8 cellular contexts compared by ENCODE assay signal in the genomic region with DNA sequence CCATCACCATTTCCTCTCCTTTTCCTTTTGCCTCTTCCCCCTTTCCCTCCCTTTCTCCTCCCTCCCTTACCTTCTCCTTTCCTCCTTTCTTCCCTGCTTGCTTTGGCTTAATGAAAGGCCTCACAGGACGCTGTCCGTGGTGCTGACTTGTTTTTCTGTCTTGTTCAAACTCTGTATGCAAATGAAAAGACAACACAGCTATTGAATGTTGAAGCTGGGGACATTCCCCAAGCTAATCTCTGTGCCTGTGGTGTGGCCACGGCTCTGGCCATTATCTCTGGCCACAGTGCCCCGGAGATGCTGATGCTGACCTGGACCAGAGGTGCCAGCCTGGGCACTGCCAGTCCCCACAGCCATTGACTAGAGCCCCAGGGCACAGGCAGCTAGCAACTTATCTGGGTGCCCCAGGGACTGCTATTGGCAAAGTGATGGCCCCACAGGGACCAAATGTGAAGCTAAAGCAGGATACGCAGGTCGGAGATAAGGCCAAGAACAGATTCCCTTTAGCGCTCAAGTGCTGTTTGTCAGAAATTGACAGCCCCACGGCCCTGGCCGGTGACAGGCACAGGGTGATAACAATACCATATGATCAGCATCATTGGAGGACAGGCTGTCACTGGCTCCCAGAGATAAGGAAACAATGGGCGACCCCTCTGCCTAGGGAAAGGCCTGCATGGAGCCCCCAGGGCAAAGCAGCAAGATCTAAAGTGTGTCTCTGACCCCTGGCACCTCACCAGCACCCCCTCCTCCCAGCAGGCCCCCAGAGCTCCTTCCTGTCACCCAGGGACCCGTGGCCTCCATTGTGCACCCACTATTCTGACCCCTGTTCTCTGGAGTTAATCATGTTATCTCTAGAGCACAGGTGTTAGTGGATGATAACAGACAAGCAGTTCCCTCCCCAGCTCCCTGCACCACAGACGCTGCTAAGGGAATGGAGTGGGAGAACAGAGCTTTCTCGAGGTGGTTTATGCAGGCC. TPM values are rescaled to one million over a fixed set of nuclear protein-coding genes. Genes with fewer than 3 reads are reported as not detected.
A peak's percentile ranks its signal among the peaks of the same experiment; 100 is the strongest.
DNase-seq lines count a peak whose midpoint lies in the region; ATAC-seq and TF ChIP-seq lines count a peak whose summit lies in the region.

No MANE protein-coding gene starts in this region.

- peaks cover 28% of the 10 kb centered on the region for H3K27me3 ChIP-seq in smooth muscle cell (ENCODE audit: low read depth)
- H3K27me3 ChIP-seq in gastrocnemius medialis: peaks cover 3 to 4% (median 3%) of the 10 kb centered on the region in 3 donors
- no peaks in the 10 kb centered on the region for H3K27me3 ChIP-seq in vagina

- H3K9me3 ChIP-seq in smooth muscle cell (replicated peaks; ENCODE audit: low read depth): no peaks in the 10 kb centered on the region
- H3K9me3 ChIP-seq in gastrocnemius medialis: no peaks in the 10 kb centered on the region
- H3K9me3 ChIP-seq in vagina: no peaks in the 10 kb centered on the region

- H3K4me1 ChIP-seq in smooth muscle cell (ENCODE audit: low read depth) (no peaks in the 10 kb centered on the region), gastrocnemius medialis (no peaks in the 10 kb centered on the region), vagina (no peaks in the 10 kb centered on the region)

- H2AFZ ChIP-seq in smooth muscle cell (ENCODE audit: low read depth): no peak overlapping the region

- DNase-seq in GM03348 (ENCODE audit: low spot score) (peak; percentile 61), MV-4-11 (lab: John Stamatoyannopoulos, UW) (peak; percentile 46), activated T-cell treated with anti-CD3 and anti-CD28 coated beads for 48 hours (ENCODE audit: low read depth) (peak; percentile 18), glomerular endothelial cell (ENCODE audit: extremely low read depth, low read depth, low spot score) (peak; percentile 23), smooth muscle cell (lab: John Stamatoyannopoulos, UW; ENCODE audit: unreplicated experiment) (peak; percentile 30), gastrocnemius medialis (no peak), vagina (ENCODE audit: extremely low spot score in 2 of 2) (no peak), NCI-H1930 (lab: John Stamatoyannopoulos, UW) (no peak)

- H3K36me3 ChIP-seq in smooth muscle cell (ENCODE audit: low read depth) (no peaks in the 10 kb centered on the region), gastrocnemius medialis (no peaks in the 10 kb centered on the region), vagina (no peaks in the 10 kb centered on the region)

- no peak overlapping the region for H3K4me2 ChIP-seq in smooth muscle cell

- H3K9ac ChIP-seq in smooth muscle cell (ENCODE audit: low read depth): no peak overlapping the region

- H3K27ac ChIP-seq in smooth muscle cell (ENCODE audit: low read depth): no peak overlapping the region
- H3K27ac ChIP-seq in gastrocnemius medialis: no peak overlapping the region
- no peak overlapping the region for H3K27ac ChIP-seq in vagina

- no peaks in the 10 kb centered on the region for H3F3A ChIP-seq in smooth muscle cell (ENCODE audit: low read depth)

- TF ChIP-seq POLR2A in gastrocnemius medialis (IDR thresholded peaks at IDR 0.05) (no peak), vagina (IDR thresholded peaks at IDR 0.05) (no peak)

- H4K20me1 ChIP-seq in smooth muscle cell (ENCODE audit: low read depth): no peaks in the 10 kb centered on the region

- no peaks in the 10 kb centered on the region for H3K79me2 ChIP-seq in smooth muscle cell (ENCODE audit: low read depth)

- ATAC-seq in gastrocnemius medialis: no peak

- H3K4me3 ChIP-seq in smooth muscle cell (no peak overlapping the region), gastrocnemius medialis (no peak overlapping the region), vagina (no peak overlapping the region)

- in situ Hi-C loops in gastrocnemius medialis (cut with MboI; ENCODE audit: low sequenced_read_pairs in 4 of 4): no loop called here

- TF ChIP-seq CTCF in smooth muscle cell (IDR thresholded peaks at IDR 0.05; ENCODE audit: borderline replicate concordance, insufficient read depth, poor library complexity, severe bottlenecking): no peak
- TF ChIP-seq CTCF in gastrocnemius medialis (IDR thresholded peaks at IDR 0.05 in 4 of 5, conservative IDR thresholded peaks at IDR 0.05 in 1 of 5): no peak
- TF ChIP-seq CTCF in vagina (IDR thresholded peaks at IDR 0.05): no peak

- intact Hi-C loops in gastrocnemius medialis (cut with DNase I; ENCODE audit: low total_unique reads): no loop called here
- intact Hi-C loops in vagina (cut with DNase I): no loop called here

- 43% methylated on average over 13 of the region's 13 CpGs for WGBS in smooth muscle cell (ENCODE audit: low lambda C conversion rate)

RNA-seq across cellular contexts. Expression of a gene that starts 31.6 kb away (rescaled TPM):
- total RNA-seq in glomerular endothelial cell (not detected in 2 replicates), smooth muscle cell (not detected in 2 replicates), gastrocnemius medialis (not detected), vagina (not detected)
- polyA plus RNA-seq in smooth muscle cell: not detected in 2 replicates

RNA-seq across cellular contexts. Expression of a gene that starts 55.5 kb away (rescaled TPM):
- 9.7 and 11.0 TPM in 2 replicates for total RNA-seq in glomerular endothelial cell
- total RNA-seq in smooth muscle cell: 7.1 and 9.8 TPM in 2 replicates
- polyA plus RNA-seq in smooth muscle cell: 6.4 and 6.9 TPM in 2 replicates
- 1 to 10 TPM; 6.3 to 10.0 (median 8.0) TPM for total RNA-seq in gastrocnemius medialis
- total RNA-seq in vagina: 18.4 TPM

Comparison
In these comparisons a context has a peak if more than half of its experiments do, and no peak if none do; other contexts are left out.
1. DNase-seq: peak in GM03348 (single experiment), MV-4-11 (single experiment), activated T-cell treated with anti-CD3 and anti-CD28 coated beads for 48 hours (single experiment), glomerular endothelial cell (single experiment) and smooth muscle cell (single experiment); none in gastrocnemius medialis (0 of 2), vagina (0 of 2) and NCI-H1930 (0 of 2).